ENCODE assay signal across 10 cellular contexts in the genomic region with DNA sequence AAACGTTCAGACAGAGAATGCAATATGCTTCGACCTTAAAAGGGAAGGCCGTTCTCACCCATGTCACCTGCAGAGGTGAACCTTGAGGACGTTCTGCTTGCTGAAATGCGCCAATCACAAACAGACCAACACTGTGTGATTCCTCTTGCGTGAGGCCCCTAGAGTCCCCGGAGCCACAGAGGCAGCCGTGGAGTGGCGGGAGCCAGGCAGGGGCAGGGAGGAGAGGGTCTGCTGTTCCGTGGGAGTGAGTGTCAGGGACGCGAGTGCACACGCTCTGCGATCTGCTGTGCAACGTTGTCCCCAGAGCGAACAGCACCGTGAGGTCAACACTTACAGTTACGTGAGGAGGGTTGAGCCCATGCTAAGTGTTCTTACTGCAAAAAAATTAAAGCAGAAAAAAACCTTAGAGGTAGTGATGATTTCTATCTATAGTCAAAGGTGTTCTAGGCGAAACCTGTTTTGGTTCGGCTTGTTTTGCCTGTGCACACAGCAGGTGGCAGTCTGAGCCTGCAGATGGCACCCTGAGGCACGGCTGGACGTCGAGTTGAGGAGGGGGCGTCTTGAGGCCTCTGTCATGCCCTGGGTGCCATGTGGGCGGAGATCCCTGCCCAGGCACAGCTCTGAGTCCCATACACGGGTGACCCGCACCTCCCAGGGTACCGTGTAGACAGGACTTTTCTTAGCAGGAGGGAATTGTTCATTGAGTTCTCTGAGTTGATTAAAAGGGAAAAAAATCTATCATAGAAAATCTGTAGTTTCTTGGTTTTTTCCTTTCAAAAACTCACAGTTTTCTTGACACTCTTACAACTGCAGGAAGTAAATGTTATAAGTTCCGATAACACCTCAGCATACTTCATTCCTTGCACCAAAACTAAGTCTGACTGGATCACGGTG.
DNase-seq lines count a peak whose midpoint lies in the region; ATAC-seq, FAIRE-seq and TF ChIP-seq lines count a peak whose summit lies in the region.
"Had no signal": no experiment of that assay in that cellular context is flagged by ENCODE, and none has a peak within 500 bp of the region (broad histone marks: within the 10 kb centered on the region; RNA-seq: fewer than 3 reads in every experiment).

No MANE protein-coding gene starts in this region.

- DNase-seq in NCI-H748 (lab: John Stamatoyannopoulos, UW; ENCODE audit: unreplicated experiment) (peak; percentile 13), NCI-H748 treated with DMSO at 0.1 percent for 48 hours (lab: John Stamatoyannopoulos, UW) (no peak), GM12878 (ENCODE audit: low read depth, low spot score) (no peak), right lobe of liver (no peak), type B pancreatic cell (ENCODE audit: extremely low spot score, unreplicated experiment) (peak; percentile 32), foreskin melanocyte (no peak)
- no peak for DNase-seq in activated CD4-positive, alpha-beta T cell treated with anti-CD3 and anti-CD28 coated beads, Interleukin-2, amount 50 U/mL, for 4 hours
- no peak for DNase-seq in stimulated activated CD4-positive, alpha-beta T cell treated with anti-CD3 and anti-CD28 coated beads, Interleukin-2, amount 100 ng/mL, for 48 hours
- DNase-seq: NCI-H187 had no signal

- intact Hi-C loops in GM12878 (cut with micrococcal nuclease; ENCODE audit: unreplicated experiment) = loop anchor here (10.0 kb wide), 1 partner anchor 734 kb away; no protein-coding TSS in a partner anchor
- intact Hi-C loops in right lobe of liver (cut with DNase I) = loop anchor here (10.0 kb wide), 2 partner anchors 194 to 204 kb away; no protein-coding TSS in a partner anchor

- RAD21 ChIA-PET in GM12878 (lab: Charles Lee; ENCODE audit: unreplicated experiment) = no interaction called here

- peak; percentile 21; the same call in 1 of the 2 replicates for TF ChIP-seq RAD21 in GM12878 (IDR thresholded peaks at IDR 0.05; ENCODE audit: insufficient read depth, low read depth, low read length)

- H3K9me3 ChIP-seq in GM12878 (replicated peaks; ENCODE audit: control insufficient read depth, insufficient read depth, low read length) = no peaks in the 10 kb centered on the region
- no peaks in the 10 kb centered on the region for H3K9me3 ChIP-seq in right lobe of liver
- H3K9me3 ChIP-seq: BLaER1 treated with 17β-estradiol and CSF1 and Interleukin-3, amounts not matched to agents 10 nM and 100 nM had no signal

- H3K27me3 ChIP-seq in GM12878 (replicated peaks in 1 of 2; ENCODE audit: control insufficient read depth in 2 of 2, insufficient read depth in 2 of 2, low read length in 1 of 2) (no peaks in the 10 kb centered on the region), right lobe of liver (no peaks in the 10 kb centered on the region)

- TF ChIP-seq POLR2A in GM12878 (IDR thresholded peaks at IDR 0.05; ENCODE audit: low read depth, low read length) = no peak
- no peak for TF ChIP-seq POLR2A in right lobe of liver (IDR thresholded peaks at IDR 0.05)

- H3K9me3 Mint-ChIP-seq in type B pancreatic cell = no peaks in the 10 kb centered on the region

- no peak for FAIRE-seq in GM12878 (lab: Jason Lieb, UNC)

- ATAC-seq in GM12878 (no peak), right lobe of liver (peak; percentile 73 to 82 (median 76))

- TF ChIP-seq EP300 in GM12878 (IDR thresholded peaks at IDR 0.05; ENCODE audit: borderline replicate concordance in 1 of 2, control insufficient read depth in 1 of 2, low read depth in 2 of 2, low read length in 2 of 2) = no peak

- H3K4me1 ChIP-seq in GM12878 (ENCODE audit: control insufficient read depth, insufficient read depth, low read length) = no peaks in the 10 kb centered on the region
- H3K4me1 ChIP-seq in right lobe of liver = no peaks in the 10 kb centered on the region

- POLR2A ChIA-PET in GM12878 (lab: Charles Lee) = no interaction called here

- no peak overlapping the region for H3K4me3 ChIP-seq in GM12878
- H3K4me3 ChIP-seq in right lobe of liver = no peak overlapping the region
- H3K4me3 ChIP-seq: BLaER1 treated with 17β-estradiol and CSF1 and Interleukin-3, amounts not matched to agents 10 nM and 100 nM had no signal

- in situ Hi-C loops in GM12878 (cut with MboI) = no loop called here

- SMC1A ChIA-PET in GM12878 (lab: Charles Lee; ENCODE audit: uncharacterized antibody, unreplicated experiment) = no interaction called here

- H3K4me1 Mint-ChIP-seq in type B pancreatic cell (ENCODE audit: unreplicated experiment) = peaks cover 50% of the 10 kb centered on the region

- no peak overlapping the region for H3K4me3 Mint-ChIP-seq in type B pancreatic cell

- no peaks in the 10 kb centered on the region for H3K79me2 ChIP-seq in GM12878 (ENCODE audit: control insufficient read depth, insufficient read depth, low read length)

- no peak overlapping the region for H3K9ac ChIP-seq in GM12878 (ENCODE audit: control insufficient read depth, insufficient read depth, low read length)
- H3K9ac ChIP-seq: BLaER1 treated with 17β-estradiol and CSF1 and Interleukin-3, amounts not matched to agents 10 nM and 100 nM had no signal

- no peak for TF ChIP-seq CTCF in GM12878 (IDR thresholded peaks at IDR 0.05 in 2 of 3, conservative IDR thresholded peaks at IDR 0.05 in 1 of 3; ENCODE audit: control insufficient read depth in 2 of 3, extremely low read depth in 1 of 3, insufficient read depth in 1 of 3, low read depth in 3 of 3, low read length in 3 of 3)
- peak; percentile 56 to 79 (median 70) for TF ChIP-seq CTCF in right lobe of liver (IDR thresholded peaks at IDR 0.05)
- peak; percentile 72 for TF ChIP-seq CTCF in type B pancreatic cell (conservative IDR thresholded peaks at IDR 0.05)

- H3K4me2 ChIP-seq in GM12878 (ENCODE audit: control insufficient read depth, insufficient read depth) = no peak overlapping the region
- H3K4me2 ChIP-seq: BLaER1 treated with 17β-estradiol and CSF1 and Interleukin-3, amounts not matched to agents 10 nM and 100 nM had no signal

- no peak overlapping the region for H3K27ac ChIP-seq in GM12878 (ENCODE audit: control insufficient read depth, insufficient read depth)
- H3K27ac ChIP-seq in right lobe of liver = no peak overlapping the region
- H3K27ac ChIP-seq: BLaER1 treated with 17β-estradiol and CSF1 and Interleukin-3, amounts not matched to agents 10 nM and 100 nM had no signal

- CTCF ChIA-PET in GM12878 (lab: Yijun Ruan, JAX) = no interaction called here

- H3K27me3 Mint-ChIP-seq in type B pancreatic cell = no peaks in the 10 kb centered on the region

- H3K27ac Mint-ChIP-seq in type B pancreatic cell = no peak overlapping the region

- BruUV-seq in GM12878 (replicated peaks; lab: Mats Ljungman, UMichigan) = no TSS peak

- H4K20me1 ChIP-seq in GM12878 (ENCODE audit: control insufficient read depth, insufficient read depth) = no peaks in the 10 kb centered on the region
- H4K20me1 ChIP-seq: BLaER1 treated with 17β-estradiol and CSF1 and Interleukin-3, amounts not matched to agents 10 nM and 100 nM had no signal

- H3K36me3 Mint-ChIP-seq in type B pancreatic cell = no peaks in the 10 kb centered on the region

- no peak overlapping the region for H2AFZ ChIP-seq in GM12878 (ENCODE audit: control insufficient read depth, low read depth, low read length)

- 35% methylated on average over 30 of the region's 30 CpGs for WGBS in GM12878 (ENCODE audit: insufficient coverage, insufficient replicate concordance, low lambda C conversion rate, missing lambda C conversion rate)
- 28% methylated on average over 17 of the region's 30 CpGs for WGBS in right lobe of liver (ENCODE audit: insufficient coverage, low coverage, low lambda C conversion rate, missing lambda C conversion rate)

- no peaks in the 10 kb centered on the region for H3K36me3 ChIP-seq in GM12878 (ENCODE audit: control insufficient read depth in 2 of 2, insufficient read depth in 2 of 2, low read length in 1 of 2)
- no peaks in the 10 kb centered on the region for H3K36me3 ChIP-seq in right lobe of liver
- H3K36me3 ChIP-seq: BLaER1 treated with 17β-estradiol and CSF1 and Interleukin-3, amounts not matched to agents 10 nM and 100 nM had no signal

TF ChIP-seq in GM12878, 131 proteins besides CTCF, POLR2A, EP300 and RAD21 (continues in another document):
- no peak for TF ChIP-seq NFXL1 (IDR thresholded peaks at IDR 0.05; ENCODE audit: borderline replicate concordance)
- TF ChIP-seq EZH2 (IDR thresholded peaks at IDR 0.05; ENCODE audit: borderline replicate concordance, control insufficient read depth, low read depth, low read length) = no peak
- no peak for TF ChIP-seq ZNF207 (IDR thresholded peaks at IDR 0.05; ENCODE audit: borderline replicate concordance)
- TF ChIP-seq RCOR1 (conservative IDR thresholded peaks at IDR 0.05; ENCODE audit: low read depth, low read length) = no peak
- no peak for TF ChIP-seq TCF12 (IDR thresholded peaks at IDR 0.05; ENCODE audit: low read depth, low read length)
- TF ChIP-seq, protein P1, sequence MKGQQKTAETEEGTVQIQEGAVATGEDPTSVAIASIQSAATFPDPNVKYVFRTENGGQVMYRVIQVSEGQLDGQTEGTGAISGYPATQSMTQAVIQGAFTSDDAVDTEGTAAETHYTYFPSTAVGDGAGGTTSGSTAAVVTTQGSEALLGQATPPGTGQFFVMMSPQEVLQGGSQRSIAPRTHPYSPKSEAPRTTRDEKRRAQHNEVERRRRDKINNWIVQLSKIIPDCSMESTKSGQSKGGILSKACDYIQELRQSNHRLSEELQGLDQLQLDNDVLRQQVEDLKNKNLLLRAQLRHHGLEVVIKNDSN (IDR thresholded peaks at IDR 0.05; ENCODE audit: borderline replicate concordance, extremely low read length, insufficient read depth, low read depth, low read length) = no peak
- no peak for TF ChIP-seq NBN (IDR thresholded peaks at IDR 0.05)
- TF ChIP-seq KLF5 (IDR thresholded peaks at IDR 0.05; ENCODE audit: partially characterized antibody) = no peak
- no peak for TF ChIP-seq TARDBP (IDR thresholded peaks at IDR 0.05; ENCODE audit: borderline replicate concordance)
- no peak for TF ChIP-seq BHLHE40 (IDR thresholded peaks at IDR 0.05; ENCODE audit: borderline replicate concordance in 1 of 2, low read depth in 2 of 2, low read length in 1 of 2)
- TF ChIP-seq POLR2AphosphoS5 (IDR thresholded peaks at IDR 0.05; ENCODE audit: low read length) = no peak
- TF ChIP-seq NR2C1 (IDR thresholded peaks at IDR 0.05) = no peak

Comparison
In these comparisons a context has a peak if more than half of its experiments do, and no peak if none do; other contexts are left out.
1. DNase-seq: peak in NCI-H748 (single experiment) and type B pancreatic cell (single experiment); none in NCI-H748 treated with DMSO at 0.1 percent for 48 hours (single experiment), GM12878 (single experiment), right lobe of liver (0 of 3), activated CD4-positive, alpha-beta T cell treated with anti-CD3 and anti-CD28 coated beads, Interleukin-2, amount 50 U/mL, for 4 hours (0 of 2), stimulated activated CD4-positive, alpha-beta T cell treated with anti-CD3 and anti-CD28 coated beads, Interleukin-2, amount 100 ng/mL, for 48 hours (0 of 2) and foreskin melanocyte (single experiment).
2. CTCF ChIP-seq: peak in right lobe of liver (4 of 4) and type B pancreatic cell (single experiment); none in GM12878 (0 of 3).